ENCODE assay signal across 9 cellular contexts in the genomic region with DNA sequence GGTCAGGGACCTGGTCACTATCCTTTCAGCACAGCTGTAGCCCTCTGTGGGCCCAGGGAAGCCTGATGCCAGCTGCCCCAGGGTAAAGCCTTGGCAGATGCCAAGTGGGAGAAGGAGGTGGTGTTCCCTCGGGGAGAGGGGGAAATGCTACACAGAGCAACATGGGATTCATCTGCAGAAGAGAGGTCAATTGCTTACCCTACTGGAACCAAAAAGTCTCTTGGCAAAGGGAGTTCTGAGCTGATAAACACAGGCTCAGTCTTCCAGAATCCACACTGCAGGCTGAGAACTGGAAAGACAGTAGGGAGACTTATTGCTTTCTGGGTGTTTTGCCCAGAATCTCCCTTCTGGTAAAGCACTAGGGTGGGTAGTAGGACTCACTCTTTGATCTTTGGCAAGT.
"Had no signal": no experiment of that assay in that cellular context is flagged by ENCODE, and none has a peak within 500 bp of the region (broad histone marks: within the 10 kb centered on the region; RNA-seq: fewer than 3 reads in every experiment).

No MANE protein-coding gene starts in this region.

- H3K36me3 ChIP-seq: HAP-1 had no signal

- H3K9me3 ChIP-seq: HAP-1 had no signal

- ATAC-seq: GM23338, HCT116, HepG2 had no signal

- H3K4me3 ChIP-seq: GM23338, HAP-1 had no signal

- DNase-seq: H7, HFFc6, KBM-7 had no signal

- H3K4me1 ChIP-seq: HAP-1 had no signal

- H3K27ac ChIP-seq: HL-60, KMS-11 had no signal
